Comparison of ENCODE assay signal across 19 cellular contexts in genomic region chr2:46382331-46383112, GRCh38.
A peak's percentile ranks its signal among the peaks of the same experiment; 100 is the strongest.
DNase-seq lines count a peak whose midpoint lies in the region; ATAC-seq and TF ChIP-seq lines count a peak whose summit lies in the region.
"Had no signal": no experiment of that assay in that cellular context is flagged by ENCODE, and none has a peak within 500 bp of the region (broad histone marks: within the 10 kb centered on the region; RNA-seq: fewer than 3 reads in every experiment).

No MANE protein-coding gene starts in this region.

- H3K27ac ChIP-seq in osteoblast (ENCODE audit: low read depth, low read length) = no peak overlapping the region
- H3K27ac ChIP-seq in ovary = no peak overlapping the region
- H3K27ac ChIP-seq: C4-2B, HL-60 had no signal

- no peaks in the 10 kb centered on the region for H4K20me1 ChIP-seq in osteoblast (ENCODE audit: insufficient read depth, low read length)

- H3K36me3 Mint-ChIP-seq in central memory CD8-positive, alpha-beta T cell (ENCODE audit: insufficient read depth) = no peaks in the 10 kb centered on the region

- H3K4me1 Mint-ChIP-seq in central memory CD8-positive, alpha-beta T cell = no peaks in the 10 kb centered on the region

- no peak for TF ChIP-seq POLR2A in ovary (IDR thresholded peaks at IDR 0.05)

- H3K4me3 ChIP-seq in osteoblast (ENCODE audit: insufficient read depth, low read length) = no peak overlapping the region
- H3K4me3 ChIP-seq in ovary = no peak overlapping the region
- H3K4me3 ChIP-seq: GM12878, HAP-1 had no signal

- ATAC-seq in left ventricle myocardium superior (no peak), HG02885 (IDR thresholded peaks at IDR 0.05; ENCODE audit: poor library complexity, unreplicated experiment) (no peak)
- ATAC-seq in central memory CD8-positive, alpha-beta T cell (replicated peaks; ENCODE audit: extremely low read depth, poor library complexity, severe bottlenecking) = no peak
- ATAC-seq: GM12878 had no signal

- H3K9me3 ChIP-seq in osteoblast (ENCODE audit: low read depth, low read length) = no peaks in the 10 kb centered on the region
- no peaks in the 10 kb centered on the region for H3K9me3 ChIP-seq in ovary
- H3K9me3 ChIP-seq: HAP-1 had no signal

- WGBS in ovary, 3 donors = 87 to 94% (median 90%) methylated on average over 14 of the region's 14 CpGs

- TF ChIP-seq EP300 in ovary (IDR thresholded peaks at IDR 0.05) = no peak

- intact Hi-C loops in cardiac septum (cut with DNase I) (no loop called here), left ventricle myocardium superior (cut with micrococcal nuclease) (no loop called here), ovary (cut with DNase I) (no loop called here)

- peaks cover 70% of the 10 kb centered on the region for H3K36me3 ChIP-seq in osteoblast (ENCODE audit: insufficient read depth, low read length)
- no peaks in the 10 kb centered on the region for H3K36me3 ChIP-seq in ovary
- H3K36me3 ChIP-seq: HAP-1 had no signal

- no peak overlapping the region for H3K4me2 ChIP-seq in osteoblast (ENCODE audit: insufficient read depth, low read length)

- H3K9me3 Mint-ChIP-seq in central memory CD8-positive, alpha-beta T cell = no peaks in the 10 kb centered on the region

- no peak overlapping the region for H2AFZ ChIP-seq in osteoblast (ENCODE audit: low read length)

- H3K27ac Mint-ChIP-seq in central memory CD8-positive, alpha-beta T cell (ENCODE audit: low read depth) = peak overlapping the region; percentile 71

- no peak overlapping the region for H3K4me3 Mint-ChIP-seq in central memory CD8-positive, alpha-beta T cell

- H3K4me1 ChIP-seq in osteoblast (ENCODE audit: insufficient read depth, low read length) = peaks cover 18% of the 10 kb centered on the region
- H3K4me1 ChIP-seq in ovary (ENCODE audit: insufficient read depth) = peaks cover 9% of the 10 kb centered on the region
- H3K4me1 ChIP-seq: HAP-1 had no signal

- DNase-seq in cardiac septum (ENCODE audit: low spot score) (peak; percentile 71), left ventricle myocardium superior (no peak), osteoblast (ENCODE audit: insufficient read length, low spot score, missing footprints) (peak; percentile 78), amygdala (lab: John Stamatoyannopoulos, UW) (no peak), ovary (no peak)
- DNase-seq in central memory CD8-positive, alpha-beta T cell (ENCODE audit: low spot score in 2 of 2) = no peak
- DNase-seq: DND-41, KBM-7, NCI-H1417 treated with DMSO at 0.1 percent for 48 hours, NCI-H1930, NCI-H2171, NCI-H446 treated with DMSO at 0.1 percent for 48 hours, NCI-H774, PC-3 had no signal

- TF ChIP-seq CTCF in osteoblast (IDR thresholded peaks at IDR 0.05; ENCODE audit: extremely low read depth, low read depth, low read length) (no peak), ovary (IDR thresholded peaks at IDR 0.05) (no peak)

- H3K27me3 ChIP-seq in osteoblast (ENCODE audit: insufficient read depth, low read length) (no peaks in the 10 kb centered on the region), ovary (no peaks in the 10 kb centered on the region)

- no peaks in the 10 kb centered on the region for H3K27me3 Mint-ChIP-seq in central memory CD8-positive, alpha-beta T cell

- H3K79me2 ChIP-seq in osteoblast (ENCODE audit: insufficient read depth, low read length) = no peaks in the 10 kb centered on the region

Comparison
In these comparisons a context has a peak if more than half of its experiments do, and no peak if none do; other contexts are left out.
1. DNase-seq: peak in cardiac septum (single experiment) and osteoblast (single experiment); none in left ventricle myocardium superior (single experiment), central memory CD8-positive, alpha-beta T cell (0 of 2), amygdala (0 of 56) and ovary (0 of 5).